1 cellular context compared by ENCODE assay signal in genomic region chr7:234712-235553, GRCh38.
TF ChIP-seq lines count a peak whose summit lies in the region.

No MANE protein-coding gene starts in this region.

TF ChIP-seq in HepG2, 621 proteins besides CTCF, POLR2A, EP300 and RAD21 (continued from another document and continues in another):
- TF ChIP-seq ZBTB44 (CRISPR knock-in tag; IDR thresholded peaks at IDR 0.05) (no peak), DBP (CRISPR knock-in tag; IDR thresholded peaks at IDR 0.05; ENCODE audit: not compliant biosample characterization) (no peak), ZNF563 (CRISPR knock-in tag; IDR thresholded peaks at IDR 0.05) (peak; percentile 54; the same call in 1 of the 2 replicates), FOSL2 (CRISPR knock-in tag; IDR thresholded peaks at IDR 0.05) (peak; percentile 57; the same call in 1 of the 2 replicates), HNF4G (IDR thresholded peaks at IDR 0.05; ENCODE audit: borderline replicate concordance, low read depth, low read length) (no peak), HNF4G (CRISPR knock-in tag; IDR thresholded peaks at IDR 0.05; ENCODE audit: borderline replicate concordance, low read depth) (peak; percentile 35; the same call in 1 of the 2 replicates), ZFP36L2 (CRISPR knock-in tag; IDR thresholded peaks at IDR 0.05) (no peak), HMG20B (CRISPR knock-in tag; conservative IDR thresholded peaks at IDR 0.05) (0 out of 2 replicates have a peak, but pooled peaks have one; percentile 16), KMT2B (CRISPR knock-in tag; IDR thresholded peaks at IDR 0.05) (peak; percentile 31; the same call in 1 of the 2 replicates), SRSF9 (IDR thresholded peaks at IDR 0.05; ENCODE audit: borderline replicate concordance, insufficient read depth, low read depth, low read length, poor library complexity, severe bottlenecking) (no peak), ZNF10 (CRISPR knock-in tag; IDR thresholded peaks at IDR 0.05; ENCODE audit: borderline replicate concordance, low read depth) (no peak), ZNF225 (CRISPR knock-in tag; IDR thresholded peaks at IDR 0.05) (no peak), TMF1 (CRISPR knock-in tag; IDR thresholded peaks at IDR 0.05; ENCODE audit: low read depth) (no peak; the same call in 1 of the 2 replicates), DPF2 (CRISPR knock-in tag; IDR thresholded peaks at IDR 0.05; ENCODE audit: borderline replicate concordance, low read depth) (no peak; the same call in 1 of the 2 replicates), HDAC6 (IDR thresholded peaks at IDR 0.05; ENCODE audit: low read depth, low read length) (no peak), TRIM24 (CRISPR knock-in tag; IDR thresholded peaks at IDR 0.05) (no peak), SP5 (CRISPR knock-in tag; IDR thresholded peaks at IDR 0.05; ENCODE audit: borderline replicate concordance, low read depth) (peak; percentile 41; the same call in 1 of the 2 replicates), ZNF20 (CRISPR knock-in tag; IDR thresholded peaks at IDR 0.05) (no peak), HNRNPK (IDR thresholded peaks at IDR 0.05; ENCODE audit: low read depth, low read length, poor library complexity, severe bottlenecking) (no peak), CC2D1A (CRISPR knock-in tag; IDR thresholded peaks at IDR 0.05) (no peak), ZBTB7B (CRISPR knock-in tag; IDR thresholded peaks at IDR 0.05) (no peak), SCMH1 (CRISPR knock-in tag; IDR thresholded peaks at IDR 0.05; ENCODE audit: borderline replicate concordance) (no peak), ZBTB25 (CRISPR knock-in tag; IDR thresholded peaks at IDR 0.05) (peak; percentile 60; the same call in 1 of the 2 replicates), ZNF883 (CRISPR knock-in tag; IDR thresholded peaks at IDR 0.05; ENCODE audit: not compliant biosample characterization) (no peak), ARHGAP35 (CRISPR knock-in tag; IDR thresholded peaks at IDR 0.05; ENCODE audit: borderline replicate concordance) (no peak), ZNF879 (CRISPR knock-in tag; IDR thresholded peaks at IDR 0.05) (no peak), GZF1 (CRISPR knock-in tag; IDR thresholded peaks at IDR 0.05) (no peak), MXI1 (IDR thresholded peaks at IDR 0.05; ENCODE audit: borderline replicate concordance, low read depth, low read length) (peak; percentile 90; the same call in 1 of the 3 replicates), FUBP1 (CRISPR knock-in tag; IDR thresholded peaks at IDR 0.05; ENCODE audit: borderline replicate concordance) (no peak), PRPF4 (IDR thresholded peaks at IDR 0.05; ENCODE audit: low read depth, low read length, poor library complexity, severe bottlenecking) (no peak), ZNF446 (CRISPR knock-in tag; IDR thresholded peaks at IDR 0.05) (no peak), KAT8 (CRISPR knock-in tag; IDR thresholded peaks at IDR 0.05) (peak; percentile 66; the same call in 1 of the 2 replicates), ZNF776 (CRISPR knock-in tag; IDR thresholded peaks at IDR 0.05) (no peak), CENPX (CRISPR knock-in tag; IDR thresholded peaks at IDR 0.05) (no peak), TBP (CRISPR knock-in tag; IDR thresholded peaks at IDR 0.05) (no peak), FOXC1 (CRISPR knock-in tag; IDR thresholded peaks at IDR 0.05; ENCODE audit: borderline replicate concordance) (no peak; the same call in 1 of the 2 replicates), GABPB1 (CRISPR knock-in tag; IDR thresholded peaks at IDR 0.05) (peak; percentile 58), GATAD2A (CRISPR knock-in tag; IDR thresholded peaks at IDR 0.05) (peak; percentile 97), CCDC6 (CRISPR knock-in tag; IDR thresholded peaks at IDR 0.05) (peak; percentile 45; the same call in 1 of the 2 replicates), CAMTA2 (CRISPR knock-in tag; IDR thresholded peaks at IDR 0.05; ENCODE audit: borderline replicate concordance) (no peak), MED1 (CRISPR knock-in tag; IDR thresholded peaks at IDR 0.05) (peak; percentile 84), SIX1 (CRISPR knock-in tag; IDR thresholded peaks at IDR 0.05; ENCODE audit: borderline replicate concordance) (no peak; the same call in 1 of the 2 replicates), HDAC2 (CRISPR knock-in tag; IDR thresholded peaks at IDR 0.05) (peak; percentile 92), ZNF280B (CRISPR knock-in tag; IDR thresholded peaks at IDR 0.05; ENCODE audit: borderline replicate concordance) (no peak), POLR2AphosphoS5 (IDR thresholded peaks at IDR 0.05; ENCODE audit: low read depth, low read length) (no peak)
- TF ChIP-seq, protein P1, sequence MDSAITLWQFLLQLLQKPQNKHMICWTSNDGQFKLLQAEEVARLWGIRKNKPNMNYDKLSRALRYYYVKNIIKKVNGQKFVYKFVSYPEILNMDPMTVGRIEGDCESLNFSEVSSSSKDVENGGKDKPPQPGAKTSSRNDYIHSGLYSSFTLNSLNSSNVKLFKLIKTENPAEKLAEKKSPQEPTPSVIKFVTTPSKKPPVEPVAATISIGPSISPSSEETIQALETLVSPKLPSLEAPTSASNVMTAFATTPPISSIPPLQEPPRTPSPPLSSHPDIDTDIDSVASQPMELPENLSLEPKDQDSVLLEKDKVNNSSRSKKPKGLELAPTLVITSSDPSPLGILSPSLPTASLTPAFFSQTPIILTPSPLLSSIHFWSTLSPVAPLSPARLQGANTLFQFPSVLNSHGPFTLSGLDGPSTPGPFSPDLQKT (CRISPR knock-in tag; IDR thresholded peaks at IDR 0.05; ENCODE audit: borderline replicate concordance) = no peak
- TF ChIP-seq, protein P2, sequence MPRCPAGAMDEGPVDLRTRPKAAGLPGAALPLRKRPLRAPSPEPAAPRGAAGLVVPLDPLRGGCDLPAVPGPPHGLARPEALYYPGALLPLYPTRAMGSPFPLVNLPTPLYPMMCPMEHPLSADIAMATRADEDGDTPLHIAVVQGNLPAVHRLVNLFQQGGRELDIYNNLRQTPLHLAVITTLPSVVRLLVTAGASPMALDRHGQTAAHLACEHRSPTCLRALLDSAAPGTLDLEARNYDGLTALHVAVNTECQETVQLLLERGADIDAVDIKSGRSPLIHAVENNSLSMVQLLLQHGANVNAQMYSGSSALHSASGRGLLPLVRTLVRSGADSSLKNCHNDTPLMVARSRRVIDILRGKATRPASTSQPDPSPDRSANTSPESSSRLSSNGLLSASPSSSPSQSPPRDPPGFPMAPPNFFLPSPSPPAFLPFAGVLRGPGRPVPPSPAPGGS (CRISPR knock-in tag; IDR thresholded peaks at IDR 0.05) = no peak; the same call in 1 of the 2 replicates
- TF ChIP-seq, protein P3, sequence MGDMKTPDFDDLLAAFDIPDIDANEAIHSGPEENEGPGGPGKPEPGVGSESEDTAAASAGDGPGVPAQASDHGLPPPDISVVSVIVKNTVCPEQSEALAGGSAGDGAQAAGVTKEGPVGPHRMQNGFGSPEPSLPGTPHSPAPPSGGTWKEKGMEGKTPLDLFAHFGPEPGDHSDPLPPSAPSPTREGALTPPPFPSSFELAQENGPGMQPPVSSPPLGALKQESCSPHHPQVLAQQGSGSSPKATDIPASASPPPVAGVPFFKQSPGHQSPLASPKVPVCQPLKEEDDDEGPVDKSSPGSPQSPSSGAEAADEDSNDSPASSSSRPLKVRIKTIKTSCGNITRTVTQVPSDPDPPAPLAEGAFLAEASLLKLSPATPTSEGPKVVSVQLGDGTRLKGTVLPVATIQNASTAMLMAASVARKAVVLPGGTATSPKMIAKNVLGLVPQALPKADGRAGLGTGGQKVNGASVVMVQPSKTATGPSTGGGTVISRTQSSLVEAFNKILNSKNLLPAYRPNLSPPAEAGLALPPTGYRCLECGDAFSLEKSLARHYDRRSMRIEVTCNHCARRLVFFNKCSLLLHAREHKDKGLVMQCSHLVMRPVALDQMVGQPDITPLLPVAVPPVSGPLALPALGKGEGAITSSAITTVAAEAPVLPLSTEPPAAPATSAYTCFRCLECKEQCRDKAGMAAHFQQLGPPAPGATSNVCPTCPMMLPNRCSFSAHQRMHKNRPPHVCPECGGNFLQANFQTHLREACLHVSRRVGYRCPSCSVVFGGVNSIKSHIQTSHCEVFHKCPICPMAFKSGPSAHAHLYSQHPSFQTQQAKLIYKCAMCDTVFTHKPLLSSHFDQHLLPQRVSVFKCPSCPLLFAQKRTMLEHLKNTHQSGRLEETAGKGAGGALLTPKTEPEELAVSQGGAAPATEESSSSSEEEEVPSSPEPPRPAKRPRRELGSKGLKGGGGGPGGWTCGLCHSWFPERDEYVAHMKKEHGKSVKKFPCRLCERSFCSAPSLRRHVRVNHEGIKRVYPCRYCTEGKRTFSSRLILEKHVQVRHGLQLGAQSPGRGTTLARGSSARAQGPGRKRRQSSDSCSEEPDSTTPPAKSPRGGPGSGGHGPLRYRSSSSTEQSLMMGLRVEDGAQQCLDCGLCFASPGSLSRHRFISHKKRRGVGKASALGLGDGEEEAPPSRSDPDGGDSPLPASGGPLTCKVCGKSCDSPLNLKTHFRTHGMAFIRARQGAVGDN (CRISPR knock-in tag; IDR thresholded peaks at IDR 0.05) = peak; percentile 91
- TF ChIP-seq, protein P4, sequence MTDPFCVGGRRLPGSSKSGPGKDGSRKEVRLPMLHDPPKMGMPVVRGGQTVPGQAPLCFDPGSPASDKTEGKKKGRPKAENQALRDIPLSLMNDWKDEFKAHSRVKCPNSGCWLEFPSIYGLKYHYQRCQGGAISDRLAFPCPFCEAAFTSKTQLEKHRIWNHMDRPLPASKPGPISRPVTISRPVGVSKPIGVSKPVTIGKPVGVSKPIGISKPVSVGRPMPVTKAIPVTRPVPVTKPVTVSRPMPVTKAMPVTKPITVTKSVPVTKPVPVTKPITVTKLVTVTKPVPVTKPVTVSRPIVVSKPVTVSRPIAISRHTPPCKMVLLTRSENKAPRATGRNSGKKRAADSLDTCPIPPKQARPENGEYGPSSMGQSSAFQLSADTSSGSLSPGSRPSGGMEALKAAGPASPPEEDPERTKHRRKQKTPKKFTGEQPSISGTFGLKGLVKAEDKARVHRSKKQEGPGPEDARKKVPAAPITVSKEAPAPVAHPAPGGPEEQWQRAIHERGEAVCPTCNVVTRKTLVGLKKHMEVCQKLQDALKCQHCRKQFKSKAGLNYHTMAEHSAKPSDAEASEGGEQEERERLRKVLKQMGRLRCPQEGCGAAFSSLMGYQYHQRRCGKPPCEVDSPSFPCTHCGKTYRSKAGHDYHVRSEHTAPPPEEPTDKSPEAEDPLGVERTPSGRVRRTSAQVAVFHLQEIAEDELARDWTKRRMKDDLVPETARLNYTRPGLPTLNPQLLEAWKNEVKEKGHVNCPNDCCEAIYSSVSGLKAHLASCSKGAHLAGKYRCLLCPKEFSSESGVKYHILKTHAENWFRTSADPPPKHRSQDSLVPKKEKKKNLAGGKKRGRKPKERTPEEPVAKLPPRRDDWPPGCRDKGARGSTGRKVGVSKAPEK (CRISPR knock-in tag; IDR thresholded peaks at IDR 0.05; ENCODE audit: borderline replicate concordance) = no peak
- TF ChIP-seq, protein P5, sequence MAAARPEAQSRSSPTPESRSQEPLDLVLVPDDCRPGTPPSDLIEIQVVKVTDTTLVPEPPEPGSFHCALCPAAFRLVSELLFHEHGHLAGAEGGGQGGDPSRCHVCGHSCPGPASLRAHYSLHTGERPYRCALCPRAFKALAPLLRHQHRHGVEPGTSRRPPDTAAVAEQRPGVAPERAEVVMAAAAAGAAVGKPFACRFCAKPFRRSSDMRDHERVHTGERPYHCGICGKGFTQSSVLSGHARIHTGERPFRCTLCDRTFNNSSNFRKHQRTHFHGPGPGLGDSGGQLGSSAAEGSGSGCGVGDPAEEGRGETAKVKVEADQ (CRISPR knock-in tag; IDR thresholded peaks at IDR 0.05; ENCODE audit: borderline replicate concordance) = no peak
